ENCODE assay signal across 9 cellular contexts in the genomic region with DNA sequence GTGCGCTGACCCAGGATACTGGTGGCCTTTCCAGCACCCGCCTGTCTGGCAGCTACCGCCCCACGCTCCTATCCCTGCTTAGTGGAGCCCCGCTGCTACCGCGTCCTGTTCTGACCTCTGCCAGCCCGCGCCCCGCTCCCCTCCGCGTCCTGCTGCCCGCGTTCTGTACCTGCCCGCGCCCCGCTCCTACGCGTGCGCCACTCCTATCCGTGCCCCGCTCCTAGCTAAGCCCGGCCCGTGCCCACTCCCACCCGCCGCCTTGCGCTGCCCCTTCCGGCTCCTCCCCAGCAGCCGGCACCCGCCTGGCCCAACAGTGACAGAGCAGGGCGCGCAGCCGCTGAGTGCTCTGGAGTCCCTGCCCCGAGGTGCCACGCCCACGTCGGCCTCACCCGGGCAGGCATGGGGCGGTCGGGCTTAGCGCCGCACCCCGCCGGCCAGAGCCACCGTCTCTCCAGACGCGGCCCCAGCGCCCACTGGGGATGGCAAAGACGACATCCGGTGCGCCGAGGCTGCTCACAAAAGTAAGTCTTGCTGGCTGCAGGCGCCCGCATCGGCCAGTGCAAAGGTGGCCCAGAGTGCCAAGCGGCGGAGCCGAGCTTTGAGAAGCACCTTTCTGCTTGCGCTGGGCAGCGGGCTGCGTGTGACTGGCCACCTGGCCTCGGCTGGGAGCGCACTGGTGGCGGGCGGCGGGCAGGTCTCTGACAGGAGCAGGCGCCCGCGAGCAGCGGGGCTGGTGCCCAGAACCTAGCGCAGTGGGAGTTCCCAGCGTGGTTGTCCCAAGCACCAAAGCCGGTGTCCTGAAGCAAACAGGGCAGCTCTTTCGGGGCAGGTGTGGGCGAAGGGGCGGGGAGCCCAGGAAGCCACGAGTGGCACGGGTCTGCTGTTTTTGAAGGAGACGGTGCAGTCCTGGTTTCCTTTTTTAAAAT. TPM values are rescaled to one million over a fixed set of nuclear protein-coding genes. Genes with fewer than 3 reads are reported as not detected.
DNase-seq lines count a peak whose midpoint lies in the region; ATAC-seq, FAIRE-seq and TF ChIP-seq lines count a peak whose summit lies in the region.
"Not testable (repeated sequence)": the region's sequence is repeated elsewhere in the genome, so short reads cannot be mapped to it uniquely, and the experiment has no call there.
"Had no signal": no experiment of that assay in that cellular context is flagged by ENCODE, and none has a peak within 500 bp of the region (broad histone marks: within the 10 kb centered on the region; RNA-seq: fewer than 3 reads in every experiment).

No MANE protein-coding gene starts in this region.

- peak overlapping the region; percentile 54 for H2AFZ ChIP-seq in endothelial cell of umbilical vein (ENCODE audit: low read depth, low read length)

- intact Hi-C loops in activated naive CD4-positive, alpha-beta T cell treated with anti-CD3 and anti-CD28 coated beads for 36 hours (cut with micrococcal nuclease); endothelial cell of umbilical vein (cut with micrococcal nuclease); pancreas (cut with DNase I): not testable (repeated sequence)

- not testable (repeated sequence) for H4K20me1 ChIP-seq in DOHH2 (ENCODE audit: control insufficient read depth, insufficient read depth, low read depth, low read length); endothelial cell of umbilical vein (replicated peaks; ENCODE audit: control insufficient read depth, extremely low read depth, insufficient read depth, low read length)

- not testable (repeated sequence) for TF ChIP-seq CTCF in DOHH2 (IDR thresholded peaks at IDR 0.05; ENCODE audit: low read depth, low read length, poor library complexity, severe bottlenecking); LNCaP clone FGC (IDR thresholded peaks at IDR 0.05; ENCODE audit: control insufficient read depth, extremely low read depth, insufficient read depth); endothelial cell of umbilical vein (IDR thresholded peaks at IDR 0.05; ENCODE audit: extremely low read depth in 1 of 2, insufficient read depth in 1 of 2, low read depth in 1 of 2, low read length in 2 of 2); pancreas (IDR thresholded peaks at IDR 0.05); type B pancreatic cell (conservative IDR thresholded peaks at IDR 0.05)

- H3K4me3 ChIP-seq in DOHH2 (ENCODE audit: low read length), result peak overlapping the region; percentile 54
- H3K4me3 ChIP-seq in LNCaP clone FGC (ENCODE audit: low read depth, low read length), result peak overlapping the region; percentile 51
- peak overlapping the region; percentile 26 for H3K4me3 ChIP-seq in SJSA1
- peak overlapping the region in 2 of 3 experiments; percentile 17 to 41 for H3K4me3 ChIP-seq in endothelial cell of umbilical vein (replicated peaks in 1 of 3; ENCODE audit: insufficient read depth in 1 of 3, low read depth in 1 of 3, low read length in 3 of 3)
- H3K4me3 ChIP-seq in pancreas, result peak overlapping the region; percentile 21 to 45 (median 30)

- H3K27me3 ChIP-seq in DOHH2 (ENCODE audit: control insufficient read depth, low read length); SJSA1 (replicated peaks); endothelial cell of umbilical vein (ENCODE audit: control insufficient read depth in 2 of 2, insufficient read depth in 2 of 2, low read length in 2 of 2); pancreas: not testable (repeated sequence)

- not testable (repeated sequence) for H3K79me2 ChIP-seq in DOHH2 (ENCODE audit: control insufficient read depth, low read length); endothelial cell of umbilical vein (ENCODE audit: control insufficient read depth, insufficient read depth, low read length)

- H3K36me3 ChIP-seq in DOHH2 (ENCODE audit: control insufficient read depth, low read length); SJSA1; endothelial cell of umbilical vein (ENCODE audit: control insufficient read depth in 2 of 2, extremely low read depth in 1 of 2, insufficient read depth in 2 of 2, low read length in 2 of 2); pancreas: not testable (repeated sequence)

- peak overlapping the region; percentile 55 for H3K4me2 ChIP-seq in DOHH2 (ENCODE audit: low read length)
- not testable (repeated sequence) for H3K4me2 ChIP-seq in endothelial cell of umbilical vein (ENCODE audit: insufficient read depth, low read length)

- not testable (repeated sequence) for H3K9me3 ChIP-seq in DOHH2 (ENCODE audit: control insufficient read depth, insufficient read depth, low read length); SJSA1 (replicated peaks); endothelial cell of umbilical vein (replicated peaks; ENCODE audit: control insufficient read depth, insufficient read depth, low read length); pancreas

- H3K9me3 Mint-ChIP-seq in activated naive CD4-positive, alpha-beta T cell treated with anti-CD3 and anti-CD28 coated beads for 36 hours; type B pancreatic cell: not testable (repeated sequence)

- DNase-seq in LNCaP clone FGC (ENCODE audit: low read depth) (peak; percentile 30), SJSA1 (ENCODE audit: low read depth in 1 of 2, low spot score in 2 of 2) (peak in 1 of 2 experiments; percentile 52), islet precursor cell (peak; percentile 60), pancreas (peak; percentile 71 to 91 (median 75))
- DNase-seq in activated naive CD4-positive, alpha-beta T cell treated with anti-CD3 and anti-CD28 coated beads for 36 hours, result peak; percentile 17
- DNase-seq in endothelial cell of umbilical vein (ENCODE audit: low read depth, low spot score); type B pancreatic cell (ENCODE audit: extremely low spot score, unreplicated experiment): not testable (repeated sequence)

- not testable (repeated sequence) for H3K27ac ChIP-seq in DOHH2 (ENCODE audit: low read depth, low read length); SJSA1; endothelial cell of umbilical vein (ENCODE audit: insufficient read depth, low read depth, low read length)
- peak overlapping the region in 3 of 4 donors; percentile 33 to 50 (median 47) for H3K27ac ChIP-seq in pancreas

- WGBS in pancreas, 2 donors, result 0 to 3% methylated on average over 27 to 68 of the region's 79 CpGs

- POLR2A ChIA-PET in endothelial cell of umbilical vein (lab: Charles Lee), result not testable (repeated sequence)

- not testable (repeated sequence) for H3K9me1 ChIP-seq in endothelial cell of umbilical vein (replicated peaks; ENCODE audit: control insufficient read depth, extremely low read depth, insufficient read depth, low read length)

- H3K4me3 Mint-ChIP-seq in activated naive CD4-positive, alpha-beta T cell treated with anti-CD3 and anti-CD28 coated beads for 36 hours, result peak overlapping the region; percentile 80
- H3K4me3 Mint-ChIP-seq in type B pancreatic cell, result peak overlapping the region; percentile 80

- H3K27me3 Mint-ChIP-seq in activated naive CD4-positive, alpha-beta T cell treated with anti-CD3 and anti-CD28 coated beads for 36 hours (ENCODE audit: low read depth); type B pancreatic cell: not testable (repeated sequence)

- H3F3A ChIP-seq in DOHH2 (ENCODE audit: control insufficient read depth, insufficient read depth), result not testable (repeated sequence)

- FAIRE-seq in endothelial cell of umbilical vein (lab: Jason Lieb, UNC), result peak; percentile 86
- FAIRE-seq in pancreas (lab: Jason Lieb, UNC), result not testable (repeated sequence)

- H3K4me1 Mint-ChIP-seq in activated naive CD4-positive, alpha-beta T cell treated with anti-CD3 and anti-CD28 coated beads for 36 hours (ENCODE audit: low read depth), result peaks cover 14% of the 10 kb centered on the region
- not testable (repeated sequence) for H3K4me1 Mint-ChIP-seq in type B pancreatic cell (ENCODE audit: unreplicated experiment)

- not testable (repeated sequence) for H3K9me2 ChIP-seq in DOHH2 (replicated peaks; ENCODE audit: control insufficient read depth, low read length)

- peaks cover 16% of the 10 kb centered on the region for H3K4me1 ChIP-seq in DOHH2 (ENCODE audit: control insufficient read depth, low read length)
- not testable (repeated sequence) for H3K4me1 ChIP-seq in SJSA1 (replicated peaks); endothelial cell of umbilical vein (ENCODE audit: control insufficient read depth, extremely low read depth, insufficient read depth, low read length); pancreas

- not testable (repeated sequence) for BruUV-seq in endothelial cell of umbilical vein (replicated peaks; lab: Mats Ljungman, UMichigan)

- CTCF ChIA-PET in activated naive CD4-positive, alpha-beta T cell treated with anti-CD3 and anti-CD28 coated beads for 36 hours (lab: Charles Lee); endothelial cell of umbilical vein (lab: Charles Lee): not testable (repeated sequence)

- ATAC-seq in pancreas, result peak; percentile 84 to 90 (median 88)

- H3K36me3 Mint-ChIP-seq in activated naive CD4-positive, alpha-beta T cell treated with anti-CD3 and anti-CD28 coated beads for 36 hours (ENCODE audit: low read depth); type B pancreatic cell: not testable (repeated sequence)

- not testable (repeated sequence) for TF ChIP-seq POLR2A in endothelial cell of umbilical vein (IDR thresholded peaks at IDR 0.05; ENCODE audit: low read depth, low read length)

- H3K9ac ChIP-seq in endothelial cell of umbilical vein (replicated peaks; ENCODE audit: extremely low read depth, insufficient read depth, low read length), result not testable (repeated sequence)

- not testable (repeated sequence) for H3K27ac Mint-ChIP-seq in activated naive CD4-positive, alpha-beta T cell treated with anti-CD3 and anti-CD28 coated beads for 36 hours; type B pancreatic cell

- dilution Hi-C loops in endothelial cell of umbilical vein (cut with MboI; ENCODE audit: extremely low pct_ligation_motif_present, low sequenced_read_pairs), result not testable (repeated sequence)

RNA-seq across cellular contexts. Expression of gene PROP1, which starts 56.5 kb away (rescaled TPM):
- total RNA-seq in SJSA1 (2014; rRNA removed; shearing (Covaris generic)), result not detected in 2 replicates
- total RNA-seq in activated naive CD4-positive, alpha-beta T cell treated with anti-CD3 and anti-CD28 coated beads for 36 hours, result not detected
- total RNA-seq in endothelial cell of umbilical vein (not detected in 2 replicates), pancreas (not detected), type B pancreatic cell (ENCODE audit: low replicate concordance) (not detected in 2 replicates)
- polyA plus RNA-seq in endothelial cell of umbilical vein (not detected in 2 replicates), pancreas (not detected)
- polyA plus RNA-seq in endothelial cell of umbilical vein (2011; cell fraction: cytosol; rRNA removed), result not detected in 2 replicates
- not detected in 2 replicates for polyA plus RNA-seq in endothelial cell of umbilical vein (2011; cell fraction: nucleus; rRNA removed)
- polyA plus RNA-seq in endothelial cell of umbilical vein (2012), result not detected in 2 replicates
- polyA minus RNA-seq in endothelial cell of umbilical vein, result not detected in 2 replicates
- not detected for polyA minus RNA-seq in endothelial cell of umbilical vein (2011; cell fraction: cytosol; rRNA and poly(A)+ RNA removed)
- polyA minus RNA-seq in endothelial cell of umbilical vein (2011; cell fraction: nucleus; rRNA and poly(A)+ RNA removed), result not detected in 2 replicates
- total RNA-seq: sciatic nerve had no signal
